In genomic region chr4:183057255-183057654, GRCh38 we compare ENCODE assay signal across 27 cellular contexts.
"Had no signal": no experiment of that assay in that cellular context is flagged by ENCODE, and none has a peak within 500 bp of the region (broad histone marks: within the 10 kb centered on the region; RNA-seq: fewer than 3 reads in every experiment).

No MANE protein-coding gene starts in this region.

- H3K9me3 Mint-ChIP-seq: central memory CD8-positive, alpha-beta T cell; dendritic cell treated with granulocyte-macrophage colony-stimulating factor and Interleukin-4, amounts not matched to agents 40 ng/mL and 50 ng/mL, for 4 days; stimulated activated naive CD8-positive, alpha-beta T cell treated with anti-CD3 and anti-CD28 coated beads, Interleukin-15, amount 100 ng/mL, for 72 hours had no signal

- H3K4me1 Mint-ChIP-seq: central memory CD8-positive, alpha-beta T cell; endodermal cell; naive thymus-derived CD4-positive, alpha-beta T cell; nephron; neural progenitor cell; stimulated activated naive CD8-positive, alpha-beta T cell treated with anti-CD3 and anti-CD28 coated beads, Interleukin-15, amount 100 ng/mL, for 72 hours had no signal

- H3K4me1 ChIP-seq: colonic mucosa, gastroesophageal sphincter, heart right ventricle, lower lobe of right lung, neural progenitor cell, right atrium auricular region, thyroid gland had no signal

- DNase-seq: colonic mucosa; effector CD8-positive, alpha-beta T cell; endodermal cell; foreskin fibroblast; heart right ventricle; hippocampal formation; left cardiac atrium; left ventricle myocardium superior; lower lobe of right lung; naive thymus-derived CD4-positive, alpha-beta T cell; stimulated activated CD4-positive, alpha-beta T cell treated with anti-CD3 and anti-CD28 coated beads, Interleukin-12 subunit alpha, Interleukin-12 subunit beta, amount 100 ng/mL, for 4 hours; stimulated activated CD4-positive, alpha-beta T cell treated with anti-CD3 and anti-CD28 coated beads, Interleukin-1b, Interleukin-23, amount 100 ng/mL, for 48 hours; stimulated activated CD4-positive, alpha-beta T cell treated with anti-CD3 and anti-CD28 coated beads, Interleukin-4, amount 100 ng/mL, for 1 hour; stimulated activated CD8-positive, alpha-beta memory T cell treated with anti-CD3 and anti-CD28 coated beads, Interleukin-4, amount 100 ng/mL, for 48 hours; stimulated activated naive CD4-positive, alpha-beta T cell; stimulated activated naive CD8-positive, alpha-beta T cell treated with anti-CD3 and anti-CD28 coated beads, Interleukin-15, amount 100 ng/mL, for 72 hours; thyroid gland had no signal

- H2AFZ ChIP-seq: neural progenitor cell had no signal

- H3K4me3 ChIP-seq: colonic mucosa, gastroesophageal sphincter, heart right ventricle, lower lobe of right lung, neural progenitor cell, right atrium auricular region, smooth muscle cell, thyroid gland had no signal

- H3K27ac ChIP-seq: colonic mucosa, gastroesophageal sphincter, heart right ventricle, lower lobe of right lung, neural progenitor cell, right atrium auricular region, thyroid gland had no signal

- H3K36me3 ChIP-seq: colonic mucosa, gastroesophageal sphincter, heart right ventricle, lower lobe of right lung, neural progenitor cell, right atrium auricular region, thyroid gland had no signal

- H3K36me3 Mint-ChIP-seq: naive thymus-derived CD4-positive, alpha-beta T cell; neural progenitor cell; type B pancreatic cell had no signal

- H3K4me3 Mint-ChIP-seq: central memory CD8-positive, alpha-beta T cell; dendritic cell treated with granulocyte-macrophage colony-stimulating factor and Interleukin-4, amounts not matched to agents 40 ng/mL and 50 ng/mL, for 4 days; endodermal cell; naive thymus-derived CD4-positive, alpha-beta T cell; nephron; neural progenitor cell; stimulated activated naive CD8-positive, alpha-beta T cell treated with anti-CD3 and anti-CD28 coated beads, Interleukin-15, amount 100 ng/mL, for 72 hours; type B pancreatic cell had no signal

- H3K9me3 ChIP-seq: colonic mucosa, lower lobe of right lung, thyroid gland had no signal

- H3K9ac ChIP-seq: neural progenitor cell had no signal

- H3K4me2 ChIP-seq: neural progenitor cell, smooth muscle cell had no signal

- H3K27me3 Mint-ChIP-seq: dendritic cell treated with granulocyte-macrophage colony-stimulating factor and Interleukin-4, amounts not matched to agents 40 ng/mL and 50 ng/mL, for 4 days; progenitor cell of endocrine pancreas; type B pancreatic cell had no signal

- H3K27me3 ChIP-seq: colonic mucosa, gastroesophageal sphincter, heart right ventricle, neural progenitor cell, right atrium auricular region, thyroid gland had no signal

- H3K27ac Mint-ChIP-seq: dendritic cell treated with granulocyte-macrophage colony-stimulating factor and Interleukin-4, amounts not matched to agents 40 ng/mL and 50 ng/mL, for 4 days; endodermal cell; naive thymus-derived CD4-positive, alpha-beta T cell; nephron; neural progenitor cell; progenitor cell of endocrine pancreas; stimulated activated naive CD8-positive, alpha-beta T cell treated with anti-CD3 and anti-CD28 coated beads, Interleukin-15, amount 100 ng/mL, for 72 hours; type B pancreatic cell had no signal

- ATAC-seq: gastroesophageal sphincter; heart right ventricle; left cardiac atrium; left ventricle myocardium superior; lower lobe of right lung; naive thymus-derived CD4-positive, alpha-beta T cell; sciatic nerve; stimulated activated naive CD8-positive, alpha-beta T cell treated with anti-CD3 and anti-CD28 coated beads, Interleukin-15, amount 100 ng/mL, for 72 hours had no signal
